Comparison of ENCODE assay signal across 21 cellular contexts in genomic region chr6:11328613-11329247, GRCh38.
DNase-seq lines count a peak whose midpoint lies in the region; ATAC-seq and TF ChIP-seq lines count a peak whose summit lies in the region.
"Had no signal": no experiment of that assay in that cellular context is flagged by ENCODE, and none has a peak within 500 bp of the region (broad histone marks: within the 10 kb centered on the region; RNA-seq: fewer than 3 reads in every experiment).

No MANE protein-coding gene starts in this region.

- no peak for TF ChIP-seq CTCF in AG04450 (IDR thresholded peaks at IDR 0.05; ENCODE audit: low read depth, low read length)
- no peak for TF ChIP-seq CTCF in astrocyte of the spinal cord (IDR thresholded peaks at IDR 0.05; ENCODE audit: low read depth, low read length)

- peak; percentile 36 for DNase-seq in AG04450 (ENCODE audit: low read depth, low spot score)
- DNase-seq in EL = peak; percentile 88
- DNase-seq in astrocyte of the spinal cord (ENCODE audit: low read depth, low spot score) = peak; percentile 54
- DNase-seq in mesenchymal stem cell = peak; percentile 78
- DNase-seq in NCI-H1092 treated with DMSO at 0.1 percent for 48 hours (lab: John Stamatoyannopoulos, UW) = no peak
- DNase-seq in C1 segment of cervical spinal cord (lab: John Stamatoyannopoulos, UW) = no peak
- DNase-seq: activated CD4-positive, alpha-beta T cell treated with anti-CD3 and anti-CD28 coated beads for 1 hour; activated T-cell treated with anti-CD3 and anti-CD28 coated beads for 4 hours; caudate nucleus; DMS 273 treated with DMSO at 0.1 percent for 48 hours; effector memory CD4-positive, alpha-beta T cell; NCI-H1417 treated with DMSO at 0.1 percent for 48 hours; NCI-H226; sigmoid colon; stimulated activated CD4-positive, alpha-beta T cell treated with anti-CD3 and anti-CD28 coated beads, Interleukin-4, amount 100 ng/mL, for 1 hour; stimulated activated CD8-positive, alpha-beta memory T cell treated with anti-CD3 and anti-CD28 coated beads, Interleukin-4, amount 100 ng/mL, for 48 hours; upper lobe of right lung had no signal

- no peak overlapping the region for H2BK120ac ChIP-seq in mesenchymal stem cell (ENCODE audit: low read depth, low read length)

- H3K14ac ChIP-seq in mesenchymal stem cell (ENCODE audit: low read length in 2 of 2) = no peak overlapping the region

- CTCF ChIA-PET in AG04450 (lab: Charles Lee) = interaction anchor here (0.7 kb wide), 1 partner anchor 167 kb away, joined by 3 read pairs; no protein-coding TSS in a partner anchor

- peaks cover 13% of the 10 kb centered on the region for H3K4me1 ChIP-seq in mesenchymal stem cell (ENCODE audit: control insufficient read depth, insufficient read depth, low read depth, low read length)
- H3K4me1 ChIP-seq: sigmoid colon had no signal

- no peak overlapping the region for H2BK12ac ChIP-seq in mesenchymal stem cell (ENCODE audit: low read length in 2 of 2)

- H2AK5ac ChIP-seq in mesenchymal stem cell (ENCODE audit: low read length, severe bottlenecking) = peak overlapping the region; percentile 87

- WGBS in mesenchymal stem cell = 32% methylated on average over 6 of the region's 7 CpGs

- no peak overlapping the region for H3K4ac ChIP-seq in mesenchymal stem cell (ENCODE audit: low read depth in 1 of 2, low read length in 2 of 2)

- peak overlapping the region; percentile 15 for H3K9ac ChIP-seq in mesenchymal stem cell (ENCODE audit: low read length)
- H3K9ac ChIP-seq: KMS-11 had no signal

- H2BK5ac ChIP-seq in mesenchymal stem cell (ENCODE audit: low read depth, low read length, poor library complexity, severe bottlenecking) = no peak overlapping the region

- H3K79me1 ChIP-seq in mesenchymal stem cell (replicated peaks; ENCODE audit: low read length, poor library complexity, severe bottlenecking) = no peaks in the 10 kb centered on the region

- H4K91ac ChIP-seq in mesenchymal stem cell (ENCODE audit: low read length) = no peak overlapping the region

- no peak overlapping the region for H3K18ac ChIP-seq in mesenchymal stem cell (ENCODE audit: low read depth in 1 of 2, low read length in 2 of 2)

- POLR2A ChIA-PET in AG04450 (lab: Yijun Ruan, JAX) = no interaction called here

- H3K36me3 ChIP-seq in mesenchymal stem cell (ENCODE audit: control insufficient read depth in 1 of 2, insufficient read depth in 2 of 2, low read depth in 1 of 2, low read length in 2 of 2) = no peaks in the 10 kb centered on the region
- H3K36me3 ChIP-seq: sigmoid colon, upper lobe of right lung had no signal

- H3K27me3 ChIP-seq in AG04450 (ENCODE audit: control insufficient read depth, insufficient read depth, low read length) = peaks cover 2% of the 10 kb centered on the region
- H3K27me3 ChIP-seq in mesenchymal stem cell (ENCODE audit: control insufficient read depth in 1 of 2, insufficient read depth in 1 of 2, low read length in 2 of 2) = peaks cover 0 to 2% of the 10 kb centered on the region in 2 experiments
- H3K27me3 ChIP-seq: sigmoid colon, upper lobe of right lung had no signal

- H2BK15ac ChIP-seq in mesenchymal stem cell (ENCODE audit: low read depth, poor library complexity, severe bottlenecking) = no peak overlapping the region

- no peak overlapping the region for H4K8ac ChIP-seq in mesenchymal stem cell (ENCODE audit: low read length)

- in situ Hi-C loops in astrocyte of the spinal cord (cut with HindIII; ENCODE audit: low sequenced_read_pairs) = no loop called here

- H3K4me2 ChIP-seq in mesenchymal stem cell (ENCODE audit: low read length, poor library complexity, severe bottlenecking) = no peak overlapping the region
- H3K4me2 ChIP-seq: KMS-11 had no signal

- H3K27ac ChIP-seq in AG04450 (ENCODE audit: low read depth, low read length) (peak overlapping the region; percentile 21), mesenchymal stem cell (ENCODE audit: low read length, poor library complexity, severe bottlenecking) (no peak overlapping the region)
- H3K27ac ChIP-seq: KMS-11, sigmoid colon, upper lobe of right lung had no signal

- no peak overlapping the region for H2AFZ ChIP-seq in mesenchymal stem cell (ENCODE audit: low read depth, low read length)

- no peak for ATAC-seq in GM21576 (IDR thresholded peaks at IDR 0.05; ENCODE audit: unreplicated experiment)
- no peak for ATAC-seq in GM19351 (IDR thresholded peaks at IDR 0.05; ENCODE audit: unreplicated experiment)
- ATAC-seq: activated naive CD4-positive, alpha-beta T cell treated with anti-CD3 and anti-CD28 coated beads, Interleukin-2, amount 50 U/mL, for 72 hours; upper lobe of right lung had no signal

- H3K4me3 ChIP-seq in AG04450 (ENCODE audit: low read depth, low read length) (no peak overlapping the region), astrocyte of the spinal cord (ENCODE audit: low read depth, low read length) (no peak overlapping the region), mesenchymal stem cell (ENCODE audit: insufficient read depth in 1 of 2, low read depth in 1 of 2, low read length in 2 of 2) (no peak overlapping the region)
- H3K4me3 ChIP-seq: sigmoid colon, upper lobe of right lung had no signal

- H3K9me3 ChIP-seq in AG04450 (ENCODE audit: control insufficient read depth, insufficient read depth, low read length) (peaks cover 2% of the 10 kb centered on the region; the same call in 1 of the 2 replicates), mesenchymal stem cell (ENCODE audit: control insufficient read depth, low read length) (no peaks in the 10 kb centered on the region)
- H3K9me3 ChIP-seq: sigmoid colon, upper lobe of right lung had no signal

- H3K23ac ChIP-seq in mesenchymal stem cell (ENCODE audit: low read length in 2 of 2) = no peak overlapping the region

Comparison
In these comparisons a context has a peak if more than half of its experiments do, and no peak if none do; other contexts are left out.
1. DNase-seq: peak in AG04450 (single experiment), EL (single experiment), astrocyte of the spinal cord (single experiment) and mesenchymal stem cell (single experiment); none in NCI-H1092 treated with DMSO at 0.1 percent for 48 hours (single experiment) and C1 segment of cervical spinal cord (0 of 14).